1 cellular context compared by ENCODE assay signal in genomic region chr20:32650545-32650944, GRCh38.
TF ChIP-seq lines count a peak whose summit lies in the region.

No MANE protein-coding gene starts in this region.

TF ChIP-seq in H1, 55 proteins besides CTCF, POLR2A, EP300 and RAD21:
- TF ChIP-seq KDM1A (IDR thresholded peaks at IDR 0.05; ENCODE audit: borderline replicate concordance, low read length) (no peak), TAF1 (IDR thresholded peaks at IDR 0.05; ENCODE audit: low read depth, low read length) (no peak), GTF2F1 (IDR thresholded peaks at IDR 0.05; ENCODE audit: borderline replicate concordance, low read depth, low read length) (no peak), JUND (IDR thresholded peaks at IDR 0.05; ENCODE audit: low read length) (no peak), TEAD4 (IDR thresholded peaks at IDR 0.05; ENCODE audit: low read depth, low read length) (no peak)
